Comparison of ENCODE assay signal across 1 cellular context in genomic region chr1:220331318-220331717, GRCh38.
TF ChIP-seq lines count a peak whose summit lies in the region.

No MANE protein-coding gene starts in this region.

TF ChIP-seq in HepG2, 621 proteins besides CTCF, POLR2A, EP300 and RAD21:
- peak; percentile 47 to 72; a peak in 3 of 4 replicates for TF ChIP-seq MAFK (conservative IDR thresholded peaks at IDR 0.05 in 1 of 2, IDR thresholded peaks at IDR 0.05 in 1 of 2; ENCODE audit: low read length in 2 of 2)
- TF ChIP-seq MAFF (IDR thresholded peaks at IDR 0.05; ENCODE audit: low read depth, low read length): peak; percentile 57
- TF ChIP-seq STAG1 (CRISPR knock-in tag; IDR thresholded peaks at IDR 0.05): no peak
